8 cellular contexts compared by ENCODE assay signal in the genomic region with DNA sequence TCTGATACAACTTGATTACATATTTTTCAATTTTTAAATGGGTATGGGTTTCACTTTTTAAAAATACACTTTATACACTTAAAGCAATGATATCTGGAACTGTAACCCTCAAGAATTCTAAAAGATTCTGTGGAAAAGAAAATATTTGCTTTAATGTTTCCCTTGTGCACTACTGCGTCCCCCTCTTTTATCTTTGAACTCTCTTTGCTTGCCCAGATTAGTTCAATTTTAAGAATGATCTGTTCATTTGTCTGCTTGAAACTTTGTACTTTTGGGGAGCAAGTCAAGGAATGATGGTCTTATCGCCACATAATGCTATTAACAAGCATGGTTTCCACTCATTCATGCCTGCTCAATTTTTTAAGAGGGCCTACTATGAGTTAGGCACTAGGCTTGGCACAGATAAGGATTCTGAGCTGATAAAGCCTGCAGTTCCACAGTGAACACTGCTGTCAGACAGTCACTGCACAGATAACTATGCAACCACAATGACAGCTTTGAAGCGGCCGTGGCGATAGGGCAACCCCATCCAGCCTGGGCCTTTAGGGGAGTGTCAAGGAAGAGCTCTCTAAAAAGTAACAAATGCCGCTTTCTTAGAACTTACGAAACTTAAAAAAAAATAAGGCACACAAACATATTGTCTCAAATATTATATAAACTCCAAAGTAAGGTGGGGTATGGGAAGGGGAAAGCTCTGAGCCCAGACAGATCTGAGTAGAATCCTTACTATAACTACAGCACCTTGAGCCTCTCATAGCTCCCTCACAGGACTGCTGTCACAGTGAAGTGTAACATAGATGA. TPM values are rescaled to one million over a fixed set of nuclear protein-coding genes. Genes with fewer than 3 reads are reported as not detected.
DNase-seq lines count a peak whose midpoint lies in the region; ATAC-seq lines count a peak whose summit lies in the region.

No MANE protein-coding gene starts in this region.

- peak; percentile 79 for DNase-seq in CMK (ENCODE audit: low read depth)
- DNase-seq in T-helper 1 cell: peak; percentile 35 to 73 (median 60)
- DNase-seq in activated naive CD8-positive, alpha-beta T cell treated with anti-CD3 and anti-CD28 coated beads for 36 hours: peak; percentile 60
- peak in 8 of 10 donors; percentile 57 to 76 (median 68) for DNase-seq in naive thymus-derived CD8-positive, alpha-beta T cell
- DNase-seq in HT-29 (ENCODE audit: low spot score): no peak
- no peak for DNase-seq in NCI-H774 (lab: John Stamatoyannopoulos, UW)
- no peak for DNase-seq in GM19238 (ENCODE audit: insufficient read length, low spot score)

- peaks cover 19% of the 10 kb centered on the region for H3K4me1 Mint-ChIP-seq in activated naive CD8-positive, alpha-beta T cell treated with anti-CD3 and anti-CD28 coated beads for 36 hours
- H3K4me1 Mint-ChIP-seq in naive thymus-derived CD8-positive, alpha-beta T cell: peaks cover 0 to 49% (median 31%) of the 10 kb centered on the region in 4 donors

- POLR2A ChIA-PET in naive thymus-derived CD8-positive, alpha-beta T cell (lab: Charles Lee): interaction anchor here (0.6 to 1.3 kb wide), 8 partner anchors 15 to 144 kb away, joined by 3 to 4 read pairs (median 4); a partner anchor contains a TSS

- H3K27me3 Mint-ChIP-seq in activated naive CD8-positive, alpha-beta T cell treated with anti-CD3 and anti-CD28 coated beads for 36 hours: no peaks in the 10 kb centered on the region
- H3K27me3 Mint-ChIP-seq in naive thymus-derived CD8-positive, alpha-beta T cell: no peaks in the 10 kb centered on the region

- H3K36me3 Mint-ChIP-seq in activated naive CD8-positive, alpha-beta T cell treated with anti-CD3 and anti-CD28 coated beads for 36 hours: peaks cover 46% of the 10 kb centered on the region
- peaks cover 0 to 10% (median 0%) of the 10 kb centered on the region in 3 donors for H3K36me3 Mint-ChIP-seq in naive thymus-derived CD8-positive, alpha-beta T cell

- H3K9me3 Mint-ChIP-seq in activated naive CD8-positive, alpha-beta T cell treated with anti-CD3 and anti-CD28 coated beads for 36 hours: no peaks in the 10 kb centered on the region
- no peaks in the 10 kb centered on the region for H3K9me3 Mint-ChIP-seq in naive thymus-derived CD8-positive, alpha-beta T cell

- peak; percentile 70 to 91 for ATAC-seq in naive thymus-derived CD8-positive, alpha-beta T cell
- ATAC-seq in GM18519 (IDR thresholded peaks at IDR 0.05; ENCODE audit: low FRiP score, unreplicated experiment): no peak

- no peak overlapping the region for H3K27ac Mint-ChIP-seq in activated naive CD8-positive, alpha-beta T cell treated with anti-CD3 and anti-CD28 coated beads for 36 hours
- no peak overlapping the region for H3K27ac Mint-ChIP-seq in naive thymus-derived CD8-positive, alpha-beta T cell

- H3K4me3 Mint-ChIP-seq in activated naive CD8-positive, alpha-beta T cell treated with anti-CD3 and anti-CD28 coated beads for 36 hours: no peak overlapping the region
- H3K4me3 Mint-ChIP-seq in naive thymus-derived CD8-positive, alpha-beta T cell: no peak overlapping the region

RNA-seq across cellular contexts. Expression of a gene that starts 29.7 kb away (rescaled TPM):
- total RNA-seq in activated naive CD8-positive, alpha-beta T cell treated with anti-CD3 and anti-CD28 coated beads for 36 hours: 100 to 1,000 TPM; 390 to 395 TPM
- total RNA-seq in naive thymus-derived CD8-positive, alpha-beta T cell: 100 to 1,000 TPM; 521 to 531 TPM
- polyA plus RNA-seq in naive thymus-derived CD8-positive, alpha-beta T cell: 100 to 1,000 TPM; 159 to 317 (median 317) TPM
- 10.9 and 13.9 TPM in 2 replicates for total RNA-seq in HT-29 (2014; rRNA removed; shearing (Covaris generic))

Comparison
In these comparisons a context has a peak if more than half of its experiments do, and no peak if none do; other contexts are left out.
1. DNase-seq: peak in CMK (single experiment), T-helper 1 cell (5 of 5), activated naive CD8-positive, alpha-beta T cell treated with anti-CD3 and anti-CD28 coated beads for 36 hours (single experiment) and naive thymus-derived CD8-positive, alpha-beta T cell (8 of 10); none in HT-29 (single experiment), NCI-H774 (single experiment) and GM19238 (single experiment).
2. RNA of a gene that starts 29.7 kb away (total RNA-seq): 521 to 531 TPM in naive thymus-derived CD8-positive, alpha-beta T cell and 390 to 395 TPM in activated naive CD8-positive, alpha-beta T cell treated with anti-CD3 and anti-CD28 coated beads for 36 hours; 10.9 to 13.9 TPM in HT-29; every median in the first group is over 10 times any median in the second.